Comparison of ENCODE assay signal across 1 cellular context in the genomic region with DNA sequence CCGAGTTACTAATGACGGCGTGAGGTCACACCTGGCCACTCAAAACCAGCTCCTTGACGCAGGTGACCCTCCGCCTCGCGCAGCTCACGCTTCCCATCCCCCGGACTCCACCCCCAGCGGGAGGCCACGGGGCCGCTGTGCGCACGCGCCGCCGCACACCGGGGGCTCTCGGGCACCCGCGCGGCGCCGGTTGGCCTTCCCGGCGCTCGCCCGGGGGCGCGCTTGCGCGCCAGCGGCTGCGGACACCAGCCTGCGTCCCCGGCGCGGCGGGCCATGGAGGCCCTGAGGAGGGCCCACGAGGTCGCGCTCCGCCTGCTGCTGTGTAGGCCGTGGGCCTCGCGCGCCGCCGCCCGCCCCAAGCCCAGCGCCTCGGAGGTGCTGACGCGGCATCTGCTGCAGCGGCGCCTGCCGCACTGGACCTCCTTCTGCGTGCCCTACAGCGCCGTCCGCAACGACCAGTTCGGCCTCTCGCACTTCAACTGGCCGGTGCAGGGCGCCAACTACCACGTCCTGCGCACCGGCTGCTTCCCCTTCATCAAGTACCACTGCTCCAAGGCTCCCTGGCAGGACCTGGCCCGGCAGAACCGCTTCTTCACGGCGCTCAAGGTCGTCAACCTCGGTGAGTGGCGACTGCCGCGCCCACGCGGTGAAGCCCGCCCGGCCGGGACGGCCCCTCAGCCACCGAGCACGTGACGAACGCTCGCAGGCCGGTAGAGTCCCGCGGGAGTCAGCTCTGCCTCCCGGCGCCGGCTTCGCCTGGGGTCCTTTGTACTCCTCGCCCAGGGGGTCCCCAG.
A peak's percentile ranks its signal among the peaks of the same experiment; 100 is the strongest.
TF ChIP-seq lines count a peak whose summit lies in the region.

Gene C15orf61 (plus strand): TSS at position 156 of the 794 bp plus-strand sequence. CDS start 118 bp downstream, at position 274.

TF ChIP-seq in K562, 482 proteins besides CTCF, POLR2A, EP300 and RAD21 (continued from another document):
- TF ChIP-seq ZNF76 (CRISPR knock-in tag; IDR thresholded peaks at IDR 0.05; ENCODE audit: borderline replicate concordance) (0 out of 2 replicates have a peak, but pooled peaks have one; percentile 54), XRCC4 (IDR thresholded peaks at IDR 0.05; ENCODE audit: extremely low read depth, insufficient read depth, insufficient read length) (no peak), ETV6 (IDR thresholded peaks at IDR 0.05; ENCODE audit: borderline replicate concordance in 1 of 2, low read depth in 2 of 2, low read length in 1 of 2) (no peak), ETV6 (CRISPR knock-in tag; IDR thresholded peaks at IDR 0.05; ENCODE audit: borderline replicate concordance) (peak; percentile 88; the same call in 1 of the 2 replicates), SP1 (CRISPR knock-in tag; IDR thresholded peaks at IDR 0.05) (peak; percentile 28; the same call in 1 of the 2 replicates), TBP (optimal IDR thresholded peaks at IDR 0.05; ENCODE audit: low read depth, low read length) (peak; percentile 56), SAFB (IDR thresholded peaks at IDR 0.05; ENCODE audit: borderline replicate concordance, low read depth, low read length) (no peak), TGIF2 (CRISPR knock-in tag; IDR thresholded peaks at IDR 0.05) (peak; percentile 91), EGR1 (conservative IDR thresholded peaks at IDR 0.05) (peak; percentile 89), NR3C1 (CRISPR knock-in tag; IDR thresholded peaks at IDR 0.05) (peak; percentile 97), KDM4B (IDR thresholded peaks at IDR 0.05; ENCODE audit: borderline replicate concordance in 2 of 2, low read depth in 1 of 2) (no peak), TEAD4 (IDR thresholded peaks at IDR 0.05; ENCODE audit: low read length) (no peak), TEAD4 (CRISPR knock-in tag; IDR thresholded peaks at IDR 0.05; ENCODE audit: borderline replicate concordance) (peak; percentile 87; the same call in 1 of the 2 replicates), GATAD2A (IDR thresholded peaks at IDR 0.05) (no peak), CBX1 (IDR thresholded peaks at IDR 0.05; ENCODE audit: low read depth) (peak; percentile 57; the same call in 1 of the 2 replicates), ZNF766 (CRISPR knock-in tag; conservative IDR thresholded peaks at IDR 0.05) (peak; percentile 86), CBFB (CRISPR knock-in tag; IDR thresholded peaks at IDR 0.05) (peak; percentile 74; the same call in 1 of the 2 replicates), KLF16 (IDR thresholded peaks at IDR 0.05) (no peak), BRF1 (IDR thresholded peaks at IDR 0.05; ENCODE audit: borderline replicate concordance, extremely low read depth, insufficient read length) (no peak), YY1 (IDR thresholded peaks at IDR 0.05; ENCODE audit: borderline replicate concordance in 1 of 3, control insufficient read depth in 1 of 3, extremely low read depth in 1 of 3, insufficient read depth in 3 of 3, insufficient read length in 1 of 3, insufficient replicate concordance in 2 of 3, low read depth in 1 of 3, low read length in 2 of 3) (peak; percentile 37 to 90 (median 84)), RB1 (IDR thresholded peaks at IDR 0.05; ENCODE audit: low read depth) (peak; percentile 84), E2F3 (CRISPR knock-in tag; IDR thresholded peaks at IDR 0.05) (peak; percentile 54; the same call in 1 of the 2 replicates), KHSRP (IDR thresholded peaks at IDR 0.05) (no peak), SLC30A9 (CRISPR knock-in tag; IDR thresholded peaks at IDR 0.05) (no peak), FOXP1 (CRISPR knock-in tag; IDR thresholded peaks at IDR 0.05) (peak; percentile 95; the same call in 1 of the 2 replicates), ZNF830 (CRISPR knock-in tag; IDR thresholded peaks at IDR 0.05) (0 out of 2 replicates have a peak, but pooled peaks have one; percentile 24), NFRKB (IDR thresholded peaks at IDR 0.05; ENCODE audit: low read depth) (peak; percentile 76), ETV5 (CRISPR knock-in tag; IDR thresholded peaks at IDR 0.05; ENCODE audit: low read depth) (peak; percentile 59; the same call in 1 of the 2 replicates), NFE2L1 (tag; IDR thresholded peaks at IDR 0.05; ENCODE audit: borderline replicate concordance, low read depth) (no peak), HNRNPK (IDR thresholded peaks at IDR 0.05; ENCODE audit: low read depth, low read length, poor library complexity, severe bottlenecking) (no peak)
- TF ChIP-seq, protein P1, sequence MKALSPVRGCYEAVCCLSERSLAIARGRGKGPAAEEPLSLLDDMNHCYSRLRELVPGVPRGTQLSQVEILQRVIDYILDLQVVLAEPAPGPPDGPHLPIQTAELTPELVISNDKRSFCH (CRISPR knock-in tag; IDR thresholded peaks at IDR 0.05), result no peak
- TF ChIP-seq, protein P1 (tag; IDR thresholded peaks at IDR 0.05), result peak; percentile 80
- TF ChIP-seq, protein P2, sequence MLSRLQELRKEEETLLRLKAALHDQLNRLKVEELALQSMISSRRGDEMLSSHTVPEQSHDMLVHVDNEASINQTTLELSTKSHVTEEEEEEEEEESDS (CRISPR knock-in tag; IDR thresholded peaks at IDR 0.05), result no peak
- TF ChIP-seq, protein P3, sequence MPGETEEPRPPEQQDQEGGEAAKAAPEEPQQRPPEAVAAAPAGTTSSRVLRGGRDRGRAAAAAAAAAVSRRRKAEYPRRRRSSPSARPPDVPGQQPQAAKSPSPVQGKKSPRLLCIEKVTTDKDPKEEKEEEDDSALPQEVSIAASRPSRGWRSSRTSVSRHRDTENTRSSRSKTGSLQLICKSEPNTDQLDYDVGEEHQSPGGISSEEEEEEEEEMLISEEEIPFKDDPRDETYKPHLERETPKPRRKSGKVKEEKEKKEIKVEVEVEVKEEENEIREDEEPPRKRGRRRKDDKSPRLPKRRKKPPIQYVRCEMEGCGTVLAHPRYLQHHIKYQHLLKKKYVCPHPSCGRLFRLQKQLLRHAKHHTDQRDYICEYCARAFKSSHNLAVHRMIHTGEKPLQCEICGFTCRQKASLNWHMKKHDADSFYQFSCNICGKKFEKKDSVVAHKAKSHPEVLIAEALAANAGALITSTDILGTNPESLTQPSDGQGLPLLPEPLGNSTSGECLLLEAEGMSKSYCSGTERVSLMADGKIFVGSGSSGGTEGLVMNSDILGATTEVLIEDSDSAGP (CRISPR knock-in tag; IDR thresholded peaks at IDR 0.05), result no peak
- TF ChIP-seq, protein P4, sequence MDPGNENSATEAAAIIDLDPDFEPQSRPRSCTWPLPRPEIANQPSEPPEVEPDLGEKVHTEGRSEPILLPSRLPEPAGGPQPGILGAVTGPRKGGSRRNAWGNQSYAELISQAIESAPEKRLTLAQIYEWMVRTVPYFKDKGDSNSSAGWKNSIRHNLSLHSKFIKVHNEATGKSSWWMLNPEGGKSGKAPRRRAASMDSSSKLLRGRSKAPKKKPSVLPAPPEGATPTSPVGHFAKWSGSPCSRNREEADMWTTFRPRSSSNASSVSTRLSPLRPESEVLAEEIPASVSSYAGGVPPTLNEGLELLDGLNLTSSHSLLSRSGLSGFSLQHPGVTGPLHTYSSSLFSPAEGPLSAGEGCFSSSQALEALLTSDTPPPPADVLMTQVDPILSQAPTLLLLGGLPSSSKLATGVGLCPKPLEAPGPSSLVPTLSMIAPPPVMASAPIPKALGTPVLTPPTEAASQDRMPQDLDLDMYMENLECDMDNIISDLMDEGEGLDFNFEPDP (CRISPR knock-in tag; IDR thresholded peaks at IDR 0.05), result no peak
- TF ChIP-seq, protein P5, sequence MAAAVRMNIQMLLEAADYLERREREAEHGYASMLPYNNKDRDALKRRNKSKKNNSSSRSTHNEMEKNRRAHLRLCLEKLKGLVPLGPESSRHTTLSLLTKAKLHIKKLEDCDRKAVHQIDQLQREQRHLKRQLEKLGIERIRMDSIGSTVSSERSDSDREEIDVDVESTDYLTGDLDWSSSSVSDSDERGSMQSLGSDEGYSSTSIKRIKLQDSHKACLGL (CRISPR knock-in tag; IDR thresholded peaks at IDR 0.05; ENCODE audit: borderline replicate concordance, poor library complexity, severe bottlenecking), result no peak
- TF ChIP-seq, protein P6, sequence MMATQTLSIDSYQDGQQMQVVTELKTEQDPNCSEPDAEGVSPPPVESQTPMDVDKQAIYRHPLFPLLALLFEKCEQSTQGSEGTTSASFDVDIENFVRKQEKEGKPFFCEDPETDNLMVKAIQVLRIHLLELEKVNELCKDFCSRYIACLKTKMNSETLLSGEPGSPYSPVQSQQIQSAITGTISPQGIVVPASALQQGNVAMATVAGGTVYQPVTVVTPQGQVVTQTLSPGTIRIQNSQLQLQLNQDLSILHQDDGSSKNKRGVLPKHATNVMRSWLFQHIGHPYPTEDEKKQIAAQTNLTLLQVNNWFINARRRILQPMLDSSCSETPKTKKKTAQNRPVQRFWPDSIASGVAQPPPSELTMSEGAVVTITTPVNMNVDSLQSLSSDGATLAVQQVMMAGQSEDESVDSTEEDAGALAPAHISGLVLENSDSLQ (IDR thresholded peaks at IDR 0.05), result no peak
- TF ChIP-seq, protein P7, sequence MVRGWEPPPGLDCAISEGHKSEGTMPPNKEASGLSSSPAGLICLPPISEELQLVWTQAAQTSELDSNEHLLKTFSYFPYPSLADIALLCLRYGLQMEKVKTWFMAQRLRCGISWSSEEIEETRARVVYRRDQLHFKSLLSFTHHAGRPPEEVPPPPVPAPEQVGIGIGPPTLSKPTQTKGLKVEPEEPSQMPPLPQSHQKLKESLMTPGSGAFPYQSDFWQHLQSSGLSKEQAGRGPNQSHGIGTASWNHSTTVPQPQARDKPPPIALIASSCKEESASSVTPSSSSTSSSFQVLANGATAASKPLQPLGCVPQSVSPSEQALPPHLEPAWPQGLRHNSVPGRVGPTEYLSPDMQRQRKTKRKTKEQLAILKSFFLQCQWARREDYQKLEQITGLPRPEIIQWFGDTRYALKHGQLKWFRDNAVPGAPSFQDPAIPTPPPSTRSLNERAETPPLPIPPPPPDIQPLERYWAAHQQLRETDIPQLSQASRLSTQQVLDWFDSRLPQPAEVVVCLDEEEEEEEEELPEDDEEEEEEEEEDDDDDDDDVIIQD (CRISPR knock-in tag; IDR thresholded peaks at IDR 0.05), result no peak
- TF ChIP-seq, protein P8, sequence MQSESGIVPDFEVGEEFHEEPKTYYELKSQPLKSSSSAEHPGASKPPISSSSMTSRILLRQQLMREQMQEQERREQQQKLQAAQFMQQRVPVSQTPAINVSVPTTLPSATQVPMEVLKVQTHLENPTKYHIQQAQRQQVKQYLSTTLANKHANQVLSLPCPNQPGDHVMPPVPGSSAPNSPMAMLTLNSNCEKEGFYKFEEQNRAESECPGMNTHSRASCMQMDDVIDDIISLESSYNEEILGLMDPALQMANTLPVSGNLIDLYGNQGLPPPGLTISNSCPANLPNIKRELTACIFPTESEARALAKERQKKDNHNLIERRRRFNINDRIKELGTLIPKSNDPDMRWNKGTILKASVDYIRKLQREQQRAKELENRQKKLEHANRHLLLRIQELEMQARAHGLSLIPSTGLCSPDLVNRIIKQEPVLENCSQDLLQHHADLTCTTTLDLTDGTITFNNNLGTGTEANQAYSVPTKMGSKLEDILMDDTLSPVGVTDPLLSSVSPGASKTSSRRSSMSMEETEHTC (IDR thresholded peaks at IDR 0.05), result peak; percentile 32; the same call in 1 of the 2 replicates
- TF ChIP-seq, protein P9, sequence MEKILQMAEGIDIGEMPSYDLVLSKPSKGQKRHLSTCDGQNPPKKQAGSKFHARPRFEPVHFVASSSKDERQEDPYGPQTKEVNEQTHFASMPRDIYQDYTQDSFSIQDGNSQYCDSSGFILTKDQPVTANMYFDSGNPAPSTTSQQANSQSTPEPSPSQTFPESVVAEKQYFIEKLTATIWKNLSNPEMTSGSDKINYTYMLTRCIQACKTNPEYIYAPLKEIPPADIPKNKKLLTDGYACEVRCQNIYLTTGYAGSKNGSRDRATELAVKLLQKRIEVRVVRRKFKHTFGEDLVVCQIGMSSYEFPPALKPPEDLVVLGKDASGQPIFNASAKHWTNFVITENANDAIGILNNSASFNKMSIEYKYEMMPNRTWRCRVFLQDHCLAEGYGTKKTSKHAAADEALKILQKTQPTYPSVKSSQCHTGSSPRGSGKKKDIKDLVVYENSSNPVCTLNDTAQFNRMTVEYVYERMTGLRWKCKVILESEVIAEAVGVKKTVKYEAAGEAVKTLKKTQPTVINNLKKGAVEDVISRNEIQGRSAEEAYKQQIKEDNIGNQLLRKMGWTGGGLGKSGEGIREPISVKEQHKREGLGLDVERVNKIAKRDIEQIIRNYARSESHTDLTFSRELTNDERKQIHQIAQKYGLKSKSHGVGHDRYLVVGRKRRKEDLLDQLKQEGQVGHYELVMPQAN (IDR thresholded peaks at IDR 0.05; ENCODE audit: borderline replicate concordance), result peak; percentile 84; the same call in 1 of the 2 replicates
- TF ChIP-seq, protein P10, sequence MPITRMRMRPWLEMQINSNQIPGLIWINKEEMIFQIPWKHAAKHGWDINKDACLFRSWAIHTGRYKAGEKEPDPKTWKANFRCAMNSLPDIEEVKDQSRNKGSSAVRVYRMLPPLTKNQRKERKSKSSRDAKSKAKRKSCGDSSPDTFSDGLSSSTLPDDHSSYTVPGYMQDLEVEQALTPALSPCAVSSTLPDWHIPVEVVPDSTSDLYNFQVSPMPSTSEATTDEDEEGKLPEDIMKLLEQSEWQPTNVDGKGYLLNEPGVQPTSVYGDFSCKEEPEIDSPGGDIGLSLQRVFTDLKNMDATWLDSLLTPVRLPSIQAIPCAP (CRISPR knock-in tag; IDR thresholded peaks at IDR 0.05; ENCODE audit: borderline replicate concordance), result peak; percentile 88; the same call in 1 of the 2 replicates
